ENCODE assay signal across 8 cellular contexts in the genomic region with DNA sequence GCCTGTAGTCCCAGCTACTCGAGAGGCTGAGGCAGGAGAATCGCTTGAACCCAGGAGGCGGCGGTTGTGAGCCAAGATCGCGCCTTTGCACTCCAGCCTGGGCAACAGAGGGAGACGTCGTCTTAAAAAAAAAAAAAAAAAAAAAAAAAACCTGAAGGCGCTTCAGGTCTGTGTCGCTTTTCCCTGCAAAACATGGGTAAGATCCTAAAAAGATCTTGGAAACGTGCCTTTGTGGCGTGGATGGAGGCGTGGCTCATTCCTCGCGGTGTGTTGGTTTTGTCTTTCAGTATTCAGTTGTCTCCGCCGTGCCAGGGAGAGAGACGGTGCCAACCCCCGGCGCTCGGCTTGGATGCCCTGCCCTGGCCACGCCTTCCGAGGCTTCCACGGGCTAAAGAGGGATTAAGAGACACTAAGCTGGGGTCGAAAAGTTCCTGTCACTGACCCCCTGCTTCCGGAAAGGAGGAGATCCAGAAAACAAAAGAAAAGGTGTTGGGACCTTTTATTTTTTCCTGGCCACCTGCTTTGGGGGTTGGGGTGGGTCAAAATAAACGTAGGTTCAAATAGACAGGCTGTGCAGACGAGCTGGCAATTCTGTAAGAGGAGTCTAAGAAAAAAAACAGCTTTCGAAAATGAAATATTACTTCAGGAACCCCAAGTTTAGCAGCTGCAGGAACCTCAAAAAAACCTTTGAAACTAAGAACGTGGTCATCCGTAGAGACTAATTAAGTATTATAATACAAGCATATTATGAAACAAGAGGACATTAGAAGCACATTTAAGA. TPM values are rescaled to one million over a fixed set of nuclear protein-coding genes. Genes with fewer than 3 reads are reported as not detected.
A peak's percentile ranks its signal among the peaks of the same experiment; 100 is the strongest.
DNase-seq lines count a peak whose midpoint lies in the region; ATAC-seq and TF ChIP-seq lines count a peak whose summit lies in the region.

No MANE protein-coding gene starts in this region.

- peaks cover 0 to 2% of the 10 kb centered on the region in 2 donors for H3K27me3 Mint-ChIP-seq in CD4-positive, alpha-beta memory T cell
- peaks cover 0 to 9% of the 10 kb centered on the region in 2 donors for H3K27me3 Mint-ChIP-seq in natural killer cell treated with Interleukin-12 subunit alpha and Interleukin-12 subunit beta and Interleukin-15 and Interleukin-18, amount 100 ng/mL, for 72 hours

- no peak for TF ChIP-seq POLR2A in esophagus muscularis mucosa (IDR thresholded peaks at IDR 0.05; ENCODE audit: low read depth)

- H3K36me3 ChIP-seq in CD4-positive, alpha-beta memory T cell (ENCODE audit: insufficient read depth, low read length): no peaks in the 10 kb centered on the region
- H3K36me3 ChIP-seq in esophagus muscularis mucosa: no peaks in the 10 kb centered on the region

- peak overlapping the region; percentile 94 to 100 (median 97) for H3K4me3 Mint-ChIP-seq in CD4-positive, alpha-beta memory T cell
- peak overlapping the region; percentile 96 for H3K4me3 Mint-ChIP-seq in natural killer cell treated with Interleukin-12 subunit alpha and Interleukin-12 subunit beta and Interleukin-15 and Interleukin-18, amount 100 ng/mL, for 72 hours

- H3K9me3 ChIP-seq in CD4-positive, alpha-beta memory T cell (ENCODE audit: control insufficient read depth in 1 of 2, low read length in 2 of 2): no peaks in the 10 kb centered on the region
- H3K9me3 ChIP-seq in esophagus muscularis mucosa: no peaks in the 10 kb centered on the region

- POLR2A ChIA-PET in CD4-positive, alpha-beta memory T cell (lab: Charles Lee; ENCODE audit: partially characterized antibody): no interaction called here

- peaks cover 18 to 48% (median 23%) of the 10 kb centered on the region in 4 donors for H3K4me1 Mint-ChIP-seq in CD4-positive, alpha-beta memory T cell
- peaks cover 24 to 25% of the 10 kb centered on the region in 2 donors for H3K4me1 Mint-ChIP-seq in natural killer cell treated with Interleukin-12 subunit alpha and Interleukin-12 subunit beta and Interleukin-15 and Interleukin-18, amount 100 ng/mL, for 72 hours (ENCODE audit: low read depth in 2 of 2)

- no peak for TF ChIP-seq CTCF in esophagus muscularis mucosa (IDR thresholded peaks at IDR 0.05)

- DNase-seq in CD4-positive, alpha-beta memory T cell: peak in 3 of 5 donors; percentile 12 to 16 (median 13)
- DNase-seq in NCI-H345 treated with DMSO at 0.1 percent for 48 hours (lab: John Stamatoyannopoulos, UW; ENCODE audit: unreplicated experiment) (peak; percentile 35), esophagus muscularis mucosa (ENCODE audit: extremely low spot score) (no peak), OCI-M2 (lab: John Stamatoyannopoulos, UW; ENCODE audit: unreplicated experiment) (no peak)
- DNase-seq in activated CD8-positive, alpha-beta memory T cell treated with anti-CD3 and anti-CD28 coated beads for 24 hours: peak; percentile 67
- DNase-seq in natural killer cell treated with Interleukin-12 subunit alpha and Interleukin-12 subunit beta and Interleukin-15 and Interleukin-18, amount 100 ng/mL, for 72 hours (ENCODE audit: low spot score): no peak

- H3K9me3 Mint-ChIP-seq in CD4-positive, alpha-beta memory T cell: no peaks in the 10 kb centered on the region
- no peaks in the 10 kb centered on the region for H3K9me3 Mint-ChIP-seq in natural killer cell treated with Interleukin-12 subunit alpha and Interleukin-12 subunit beta and Interleukin-15 and Interleukin-18, amount 100 ng/mL, for 72 hours

- CTCF ChIA-PET in CD4-positive, alpha-beta memory T cell (lab: Charles Lee; ENCODE audit: partially characterized antibody): interaction anchor here (0.7 kb wide), 3 partner anchors 20 to 340 kb away, joined by 3 to 6 read pairs (median 4); no protein-coding TSS in a partner anchor

- 4% methylated on average over 31 of the region's 31 CpGs for WGBS in esophagus muscularis mucosa

- peak overlapping the region; percentile 91 to 94 for H3K4me3 ChIP-seq in CD4-positive, alpha-beta memory T cell (ENCODE audit: low read length in 2 of 2)
- peak overlapping the region; percentile 66 to 80 (median 74) for H3K4me3 ChIP-seq in esophagus muscularis mucosa

- H3K36me3 Mint-ChIP-seq in CD4-positive, alpha-beta memory T cell: peaks cover 0 to 13% of the 10 kb centered on the region in 2 donors
- no peaks in the 10 kb centered on the region for H3K36me3 Mint-ChIP-seq in natural killer cell treated with Interleukin-12 subunit alpha and Interleukin-12 subunit beta and Interleukin-15 and Interleukin-18, amount 100 ng/mL, for 72 hours

- no peak overlapping the region for H3K27ac ChIP-seq in CD4-positive, alpha-beta memory T cell (ENCODE audit: low read depth, low read length)
- H3K27ac ChIP-seq in esophagus muscularis mucosa (replicated peaks in 1 of 4): no peak overlapping the region

- intact Hi-C loops in CD4-positive, alpha-beta memory T cell (cut with micrococcal nuclease): loop anchor here (1.0 to 5.0 kb wide), 3 partner anchors 61 to 733 kb away; a partner anchor contains a TSS
- intact Hi-C loops in esophagus muscularis mucosa (cut with DNase I): loop anchor here (5.0 kb wide), 1 partner anchor 57 kb away; no protein-coding TSS in a partner anchor

- peaks cover 18% of the 10 kb centered on the region for H3K4me1 ChIP-seq in CD4-positive, alpha-beta memory T cell (ENCODE audit: insufficient read depth, low read length)
- H3K4me1 ChIP-seq in esophagus muscularis mucosa: peaks cover 5 to 28% (median 26%) of the 10 kb centered on the region in 4 donors

- peak; percentile 17 for ATAC-seq in GM21529 (IDR thresholded peaks at IDR 0.05; ENCODE audit: unreplicated experiment)
- no peak for ATAC-seq in natural killer cell treated with Interleukin-12 subunit alpha and Interleukin-12 subunit beta and Interleukin-15 and Interleukin-18, amount 100 ng/mL, for 72 hours
- ATAC-seq in HG02970 (IDR thresholded peaks at IDR 0.05; ENCODE audit: low FRiP score, unreplicated experiment): no peak

- no peaks in the 10 kb centered on the region for H3K27me3 ChIP-seq in CD4-positive, alpha-beta memory T cell (ENCODE audit: insufficient read depth, low read length)
- H3K27me3 ChIP-seq in esophagus muscularis mucosa: no peaks in the 10 kb centered on the region

- TF ChIP-seq EP300 in esophagus muscularis mucosa (IDR thresholded peaks at IDR 0.05): no peak

- peak overlapping the region; percentile 66 to 94 (median 88) for H3K27ac Mint-ChIP-seq in CD4-positive, alpha-beta memory T cell
- peak overlapping the region; percentile 61 to 90 for H3K27ac Mint-ChIP-seq in natural killer cell treated with Interleukin-12 subunit alpha and Interleukin-12 subunit beta and Interleukin-15 and Interleukin-18, amount 100 ng/mL, for 72 hours

RNA-seq across cellular contexts. Expression of a gene that starts 1.1 kb away (rescaled TPM):
- total RNA-seq in CD4-positive, alpha-beta memory T cell: 1 to 10 TPM; 6.5 to 7.9 TPM
- polyA plus RNA-seq in CD4-positive, alpha-beta memory T cell: 10 to 100 TPM in 1 of 2 donors, 1 to 10 TPM in 1; 5.9 to 11.9 TPM
- 1 to 10 TPM; 2.1 to 4.1 (median 3.9) TPM for total RNA-seq in esophagus muscularis mucosa
- 10 to 100 TPM; 15.0 to 18.3 TPM for total RNA-seq in natural killer cell treated with Interleukin-12 subunit alpha and Interleukin-12 subunit beta and Interleukin-15 and Interleukin-18, amount 100 ng/mL, for 72 hours

Comparison
In these comparisons a context has a peak if more than half of its experiments do, and no peak if none do; other contexts are left out.
1. DNase-seq: peak in CD4-positive, alpha-beta memory T cell (3 of 5), NCI-H345 treated with DMSO at 0.1 percent for 48 hours (single experiment) and activated CD8-positive, alpha-beta memory T cell treated with anti-CD3 and anti-CD28 coated beads for 24 hours (single experiment); none in esophagus muscularis mucosa (single experiment), natural killer cell treated with Interleukin-12 subunit alpha and Interleukin-12 subunit beta and Interleukin-15 and Interleukin-18, amount 100 ng/mL, for 72 hours (single experiment) and OCI-M2 (single experiment).